ENCODE assay signal across 1 cellular context in genomic region chr2:17752892-17753802, GRCh38.
TF ChIP-seq lines count a peak whose summit lies in the region.

No MANE protein-coding gene starts in this region.

TF ChIP-seq in HepG2, 621 proteins besides CTCF, POLR2A, EP300 and RAD21 (continued from another document and continues in another):
- TF ChIP-seq ZNF292 (CRISPR knock-in tag; IDR thresholded peaks at IDR 0.05; ENCODE audit: borderline replicate concordance, low read depth) (peak; percentile 34; the same call in 1 of the 2 replicates), TMF1 (CRISPR knock-in tag; IDR thresholded peaks at IDR 0.05; ENCODE audit: low read depth) (peak; percentile 93), KDM3A (CRISPR knock-in tag; IDR thresholded peaks at IDR 0.05; ENCODE audit: low read depth) (0 out of 2 replicates have a peak, but pooled peaks have one; percentile 18), ZNF18 (CRISPR knock-in tag; IDR thresholded peaks at IDR 0.05; ENCODE audit: insufficient replicate concordance) (peak; percentile 72), ZNF776 (CRISPR knock-in tag; IDR thresholded peaks at IDR 0.05) (peak; percentile 86), ZNF431 (CRISPR knock-in tag; IDR thresholded peaks at IDR 0.05; ENCODE audit: borderline replicate concordance, low read depth) (peak; percentile 42; the same call in 1 of the 2 replicates), GMEB1 (CRISPR knock-in tag; IDR thresholded peaks at IDR 0.05; ENCODE audit: borderline replicate concordance) (peak; percentile 50), ZNF569 (CRISPR knock-in tag; IDR thresholded peaks at IDR 0.05; ENCODE audit: borderline replicate concordance) (peak; percentile 63; the same call in 1 of the 2 replicates), ZNF142 (CRISPR knock-in tag; IDR thresholded peaks at IDR 0.05) (peak; percentile 95), PITX1 (CRISPR knock-in tag; IDR thresholded peaks at IDR 0.05) (peak; percentile 48), ZNF557 (CRISPR knock-in tag; IDR thresholded peaks at IDR 0.05) (peak; percentile 73; the same call in 1 of the 2 replicates), ZNF883 (CRISPR knock-in tag; IDR thresholded peaks at IDR 0.05; ENCODE audit: not compliant biosample characterization) (peak; percentile 64), CC2D1A (CRISPR knock-in tag; IDR thresholded peaks at IDR 0.05) (0 out of 2 replicates have a peak, but pooled peaks have one; percentile 20), ZNF264 (CRISPR knock-in tag; IDR thresholded peaks at IDR 0.05) (0 out of 2 replicates have a peak, but pooled peaks have one; percentile 18), ZBTB7A (CRISPR knock-in tag; IDR thresholded peaks at IDR 0.05) (peak; percentile 85; the same call in 1 of the 2 replicates), ZFAT (CRISPR knock-in tag; conservative IDR thresholded peaks at IDR 0.05) (no peak), ZFP82 (CRISPR knock-in tag; IDR thresholded peaks at IDR 0.05; ENCODE audit: borderline replicate concordance) (peak; percentile 91), ZMYM4 (CRISPR knock-in tag; IDR thresholded peaks at IDR 0.05) (peak; percentile 66; the same call in 1 of the 2 replicates), GLI4 (CRISPR knock-in tag; IDR thresholded peaks at IDR 0.05; ENCODE audit: borderline replicate concordance) (0 out of 2 replicates have a peak, but pooled peaks have one; percentile 83), KIAA2018 (CRISPR knock-in tag; IDR thresholded peaks at IDR 0.05; ENCODE audit: borderline replicate concordance) (peak; percentile 67; the same call in 1 of the 2 replicates), ZBTB7B (CRISPR knock-in tag; IDR thresholded peaks at IDR 0.05) (peak; percentile 88), ZNF337 (CRISPR knock-in tag; IDR thresholded peaks at IDR 0.05; ENCODE audit: borderline replicate concordance, low read depth) (no peak), REPIN1 (CRISPR knock-in tag; IDR thresholded peaks at IDR 0.05; ENCODE audit: borderline replicate concordance, low read depth) (peak; percentile 73; the same call in 1 of the 2 replicates), HDAC6 (IDR thresholded peaks at IDR 0.05; ENCODE audit: low read depth, low read length) (no peak), DR1 (CRISPR knock-in tag; IDR thresholded peaks at IDR 0.05) (no peak), ZNF788 (CRISPR knock-in tag; IDR thresholded peaks at IDR 0.05; ENCODE audit: borderline replicate concordance) (peak; percentile 58; the same call in 1 of the 2 replicates), MBD4 (IDR thresholded peaks at IDR 0.05; ENCODE audit: borderline replicate concordance, low read length) (no peak), SALL1 (CRISPR knock-in tag; IDR thresholded peaks at IDR 0.05) (peak; percentile 67), ZNF839 (CRISPR knock-in tag; IDR thresholded peaks at IDR 0.05; ENCODE audit: borderline replicate concordance) (0 out of 2 replicates have a peak, but pooled peaks have one; percentile 30), CAMTA2 (CRISPR knock-in tag; IDR thresholded peaks at IDR 0.05; ENCODE audit: borderline replicate concordance) (peak; percentile 71; the same call in 1 of the 2 replicates), ATF7-NPFF (CRISPR knock-in tag; IDR thresholded peaks at IDR 0.05; ENCODE audit: low read depth) (peak; percentile 85)
- TF ChIP-seq, protein P1, sequence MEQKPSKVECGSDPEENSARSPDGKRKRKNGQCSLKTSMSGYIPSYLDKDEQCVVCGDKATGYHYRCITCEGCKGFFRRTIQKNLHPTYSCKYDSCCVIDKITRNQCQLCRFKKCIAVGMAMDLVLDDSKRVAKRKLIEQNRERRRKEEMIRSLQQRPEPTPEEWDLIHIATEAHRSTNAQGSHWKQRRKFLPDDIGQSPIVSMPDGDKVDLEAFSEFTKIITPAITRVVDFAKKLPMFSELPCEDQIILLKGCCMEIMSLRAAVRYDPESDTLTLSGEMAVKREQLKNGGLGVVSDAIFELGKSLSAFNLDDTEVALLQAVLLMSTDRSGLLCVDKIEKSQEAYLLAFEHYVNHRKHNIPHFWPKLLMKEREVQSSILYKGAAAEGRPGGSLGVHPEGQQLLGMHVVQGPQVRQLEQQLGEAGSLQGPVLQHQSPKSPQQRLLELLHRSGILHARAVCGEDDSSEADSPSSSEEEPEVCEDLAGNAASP (CRISPR knock-in tag; IDR thresholded peaks at IDR 0.05; ENCODE audit: borderline replicate concordance), result peak; percentile 66
- TF ChIP-seq, protein P2, sequence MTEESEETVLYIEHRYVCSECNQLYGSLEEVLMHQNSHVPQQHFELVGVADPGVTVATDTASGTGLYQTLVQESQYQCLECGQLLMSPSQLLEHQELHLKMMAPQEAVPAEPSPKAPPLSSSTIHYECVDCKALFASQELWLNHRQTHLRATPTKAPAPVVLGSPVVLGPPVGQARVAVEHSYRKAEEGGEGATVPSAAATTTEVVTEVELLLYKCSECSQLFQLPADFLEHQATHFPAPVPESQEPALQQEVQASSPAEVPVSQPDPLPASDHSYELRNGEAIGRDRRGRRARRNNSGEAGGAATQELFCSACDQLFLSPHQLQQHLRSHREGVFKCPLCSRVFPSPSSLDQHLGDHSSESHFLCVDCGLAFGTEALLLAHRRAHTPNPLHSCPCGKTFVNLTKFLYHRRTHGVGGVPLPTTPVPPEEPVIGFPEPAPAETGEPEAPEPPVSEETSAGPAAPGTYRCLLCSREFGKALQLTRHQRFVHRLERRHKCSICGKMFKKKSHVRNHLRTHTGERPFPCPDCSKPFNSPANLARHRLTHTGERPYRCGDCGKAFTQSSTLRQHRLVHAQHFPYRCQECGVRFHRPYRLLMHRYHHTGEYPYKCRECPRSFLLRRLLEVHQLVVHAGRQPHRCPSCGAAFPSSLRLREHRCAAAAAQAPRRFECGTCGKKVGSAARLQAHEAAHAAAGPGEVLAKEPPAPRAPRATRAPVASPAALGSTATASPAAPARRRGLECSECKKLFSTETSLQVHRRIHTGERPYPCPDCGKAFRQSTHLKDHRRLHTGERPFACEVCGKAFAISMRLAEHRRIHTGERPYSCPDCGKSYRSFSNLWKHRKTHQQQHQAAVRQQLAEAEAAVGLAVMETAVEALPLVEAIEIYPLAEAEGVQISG (CRISPR knock-in tag; IDR thresholded peaks at IDR 0.05), result 0 out of 2 replicates have a peak, but pooled peaks have one; percentile 53
